8 cellular contexts compared by ENCODE assay signal in genomic region chr5:134411546-134412266, GRCh38. TPM values are rescaled to one million over a fixed set of nuclear protein-coding genes. Genes with fewer than 3 reads are reported as not detected.
A peak's percentile ranks its signal among the peaks of the same experiment; 100 is the strongest.
DNase-seq lines count a peak whose midpoint lies in the region; ATAC-seq and TF ChIP-seq lines count a peak whose summit lies in the region.

A gene with protein sequence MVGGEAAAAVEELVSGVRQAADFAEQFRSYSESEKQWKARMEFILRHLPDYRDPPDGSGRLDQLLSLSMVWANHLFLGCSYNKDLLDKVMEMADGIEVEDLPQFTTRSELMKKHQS (minus strand): TSS chr5:134411881. CDS start chr5:134411854, 27 bp downstream.

- peak within 1 kb of the TSS; percentile 49 to 75 for H3K4me3 ChIP-seq in right atrium auricular region
- H3K4me3 ChIP-seq in rectal smooth muscle tissue (ENCODE audit: low read length), result peak within 1 kb of the TSS; percentile 88
- H3K4me3 ChIP-seq in vagina, result peak within 1 kb of the TSS; percentile 79 to 87

- H3K27ac ChIP-seq in right atrium auricular region, result peak within 1 kb of the TSS; percentile 85
- H3K27ac ChIP-seq in rectal smooth muscle tissue (ENCODE audit: low read depth, low read length), result peak within 1 kb of the TSS; percentile 75
- H3K27ac ChIP-seq in vagina, result peak within 1 kb of the TSS; percentile 85

- TF ChIP-seq POLR2A in vagina (IDR thresholded peaks at IDR 0.05), result no peak

- TF ChIP-seq CTCF in right atrium auricular region (IDR thresholded peaks at IDR 0.05) (peak; percentile 74 to 94), vagina (IDR thresholded peaks at IDR 0.05) (peak; percentile 24 to 100 (median 80))

- H3K36me3 ChIP-seq in right atrium auricular region (peaks cover 3% of the 10 kb centered on the region), rectal smooth muscle tissue (ENCODE audit: control insufficient read depth, insufficient read depth, low read length) (no peaks in the 10 kb centered on the region), vagina (peaks cover 0 to 3% of the 10 kb centered on the region in 2 donors)

- H3K9me3 ChIP-seq in right atrium auricular region (no peaks in the 10 kb centered on the region), vagina (no peaks in the 10 kb centered on the region)

- H3K9ac ChIP-seq in rectal smooth muscle tissue (ENCODE audit: low read length), result peak within 1 kb of the TSS; percentile 46

- intact Hi-C loops in T-helper 2 cell treated with Interferon-gamma antibody and Interleukin-4, amounts not matched to agents 100 ng/mL and 5 ng/mL, for 36 hours (cut with micrococcal nuclease), result loop anchor here (1.0 to 10.0 kb wide), 6 partner anchors 40 to 346 kb away; partner anchors contain the start of genes CAMLG, DDX46, PPP2CA and UBE2B
- intact Hi-C loops in vagina (cut with DNase I), result loop anchor here (2.0 to 5.0 kb wide), 2 partner anchors 115 to 166 kb away; no protein-coding TSS in a partner anchor

- H3K4me1 ChIP-seq in right atrium auricular region, result peaks cover 0 to 36% of the 10 kb centered on the region in 2 donors
- peaks cover 5% of the 10 kb centered on the region for H3K4me1 ChIP-seq in rectal smooth muscle tissue (ENCODE audit: control insufficient read depth, insufficient read depth, low read length)
- peaks cover 35% of the 10 kb centered on the region for H3K4me1 ChIP-seq in vagina

- H3K27me3 ChIP-seq in right atrium auricular region (no peaks in the 10 kb centered on the region), rectal smooth muscle tissue (ENCODE audit: control insufficient read depth, insufficient read depth, low read length) (no peaks in the 10 kb centered on the region), vagina (no peaks in the 10 kb centered on the region)

- DNase-seq in NCI-H146 (lab: John Stamatoyannopoulos, UW) (peak; percentile 81), anterior cingulate cortex (lab: John Stamatoyannopoulos, UW) (peak; percentile 26 to 95 (median 86)), right atrium auricular region (ENCODE audit: low spot score) (peak; percentile 88), vagina (ENCODE audit: extremely low spot score in 2 of 2) (peak in 1 of 2 donors; percentile 89)

- ATAC-seq in GM18499 (IDR thresholded peaks at IDR 0.05; ENCODE audit: insufficient read depth, unreplicated experiment), result peak; percentile 55
- peak; percentile 92 for ATAC-seq in HG02870 (IDR thresholded peaks at IDR 0.05; ENCODE audit: unreplicated experiment)

RNA-seq across cellular contexts. Expression of the gene that starts here (rescaled TPM):
- total RNA-seq in T-helper 2 cell treated with Interferon-gamma antibody and Interleukin-4, amounts not matched to agents 100 ng/mL and 5 ng/mL, for 36 hours, result 22.3 and 25.8 TPM in 2 replicates
- total RNA-seq in right atrium auricular region (10 to 100 TPM; 28.2 to 32.8 TPM), vagina (18.4 TPM)
